ENCODE assay signal across 8 cellular contexts in the genomic region with DNA sequence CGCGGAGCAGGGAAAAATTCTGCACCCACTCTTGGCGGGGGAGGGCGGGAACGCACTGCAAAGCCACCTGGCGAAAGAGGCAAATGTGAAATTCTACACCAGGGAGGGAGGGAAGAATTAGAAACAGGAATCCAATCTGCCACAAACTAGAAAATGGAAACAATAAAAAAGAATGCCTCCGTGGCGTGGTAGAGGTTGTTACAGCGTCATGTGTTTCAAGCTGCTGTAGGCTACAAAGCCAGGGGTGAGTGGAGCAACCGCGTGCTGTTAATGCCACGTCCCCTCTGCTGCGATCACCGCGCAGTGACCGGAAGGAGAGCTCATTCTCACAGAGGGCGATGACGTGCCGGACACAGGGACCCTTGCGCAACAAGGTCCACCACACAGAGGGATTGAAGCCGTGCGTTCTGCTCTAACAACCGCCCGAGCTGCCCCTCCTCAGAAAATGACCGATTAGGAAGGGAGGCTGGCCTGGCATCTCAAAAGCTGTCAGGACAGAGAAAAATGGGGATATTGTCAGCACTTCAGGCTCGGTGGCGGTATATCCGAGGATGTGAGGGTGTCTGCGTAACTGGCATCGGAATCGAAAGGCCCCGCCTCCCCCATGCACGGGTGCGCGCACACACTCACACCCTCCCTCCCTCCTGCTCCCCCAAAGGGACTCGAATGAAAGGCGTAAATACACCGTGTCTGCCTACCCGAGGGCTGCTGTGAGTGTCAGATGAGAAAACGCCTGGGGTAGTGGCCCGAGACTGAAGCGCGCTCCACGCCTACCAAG.
DNase-seq lines count a peak whose midpoint lies in the region; TF ChIP-seq lines count a peak whose summit lies in the region.

No MANE protein-coding gene starts in this region.

- H3K27me3 ChIP-seq in esophagus squamous epithelium (peaks cover 0 to 94% (median 0%) of the 10 kb centered on the region in 4 donors), muscle layer of duodenum (ENCODE audit: low read depth, low read length) (no peaks in the 10 kb centered on the region)

- TF ChIP-seq CTCF in esophagus squamous epithelium (IDR thresholded peaks at IDR 0.05), result no peak

- H3K4me3 ChIP-seq in esophagus squamous epithelium (peak overlapping the region; percentile 19 to 64 (median 50)), muscle layer of duodenum (ENCODE audit: low read depth in 1 of 2, low read length in 2 of 2) (peak overlapping the region; percentile 70 to 71)

- WGBS in esophagus squamous epithelium, 2 donors, result 2% methylated on average over 29 to 44 of the region's 44 CpGs

- no peaks in the 10 kb centered on the region for H3K9me3 Mint-ChIP-seq in activated T-helper 1 cell treated with anti-CD3 and anti-CD28 coated beads, Interleukin-12 subunit alpha, Interleukin-12 subunit beta, Interleukin-2, Interleukin-4 antibody, amounts not matched to agents 30 ng/mL and 10 ng/mL and 1 ng/mL, durations not matched to agents 14 hours and 24 hours and 36 hours

- peak overlapping the region; percentile 66 for H3K27ac Mint-ChIP-seq in activated T-helper 1 cell treated with anti-CD3 and anti-CD28 coated beads, Interleukin-12 subunit alpha, Interleukin-12 subunit beta, Interleukin-2, Interleukin-4 antibody, amounts not matched to agents 30 ng/mL and 10 ng/mL and 1 ng/mL, durations not matched to agents 14 hours and 24 hours and 36 hours

- H3K9me3 ChIP-seq in esophagus squamous epithelium, result no peaks in the 10 kb centered on the region
- no peaks in the 10 kb centered on the region for H3K9me3 ChIP-seq in muscle layer of duodenum (ENCODE audit: control insufficient read depth in 1 of 2, low read length in 2 of 2)

- intact Hi-C loops in activated T-helper 1 cell treated with anti-CD3 and anti-CD28 coated beads, Interleukin-12 subunit alpha, Interleukin-12 subunit beta, Interleukin-2, Interleukin-4 antibody, amounts not matched to agents 30 ng/mL and 10 ng/mL and 1 ng/mL, durations not matched to agents 14 hours and 24 hours and 36 hours (cut with micrococcal nuclease), result loop anchor here (5.0 to 10.0 kb wide), 2 partner anchors 125 to 553 kb away; no protein-coding TSS in a partner anchor
- intact Hi-C loops in esophagus squamous epithelium (cut with DNase I), result no loop called here

- DNase-seq in EH (ENCODE audit: low read depth) (peak; percentile 82), NCI-H524 (lab: John Stamatoyannopoulos, UW) (peak; percentile 90 to 92), esophagus squamous epithelium (lab: John Stamatoyannopoulos, UW) (no peak), NK-92 (lab: John Stamatoyannopoulos, UW; ENCODE audit: unreplicated experiment) (no peak)
- DNase-seq in activated T-helper 1 cell treated with anti-CD3 and anti-CD28 coated beads, Interleukin-12 subunit alpha, Interleukin-12 subunit beta, Interleukin-2, Interleukin-4 antibody, amounts not matched to agents 30 ng/mL and 10 ng/mL and 1 ng/mL, durations not matched to agents 14 hours and 24 hours and 36 hours (ENCODE audit: low spot score), result peak; percentile 38
- DNase-seq in stimulated activated CD8-positive, alpha-beta memory T cell treated with anti-CD3 and anti-CD28 coated beads, Interleukin-7, amount 100 ng/mL, for 4 hours (ENCODE audit: low read depth in 2 of 2), result peak; percentile 55 to 72
- DNase-seq in NK-92 treated with Interleukin-12 subunit alpha and Interleukin-12 subunit beta, amount 100 ng/mL, for 24 hours (lab: John Stamatoyannopoulos, UW), result no peak

- H3K4me3 Mint-ChIP-seq in activated T-helper 1 cell treated with anti-CD3 and anti-CD28 coated beads, Interleukin-12 subunit alpha, Interleukin-12 subunit beta, Interleukin-2, Interleukin-4 antibody, amounts not matched to agents 30 ng/mL and 10 ng/mL and 1 ng/mL, durations not matched to agents 14 hours and 24 hours and 36 hours, result peak overlapping the region; percentile 74

- H3K27ac ChIP-seq in esophagus squamous epithelium, result peak overlapping the region; percentile 46 to 81 (median 74)
- H3K27ac ChIP-seq in muscle layer of duodenum (ENCODE audit: low read length), result peak overlapping the region; percentile 69

- H3K27me3 Mint-ChIP-seq in activated T-helper 1 cell treated with anti-CD3 and anti-CD28 coated beads, Interleukin-12 subunit alpha, Interleukin-12 subunit beta, Interleukin-2, Interleukin-4 antibody, amounts not matched to agents 30 ng/mL and 10 ng/mL and 1 ng/mL, durations not matched to agents 14 hours and 24 hours and 36 hours (ENCODE audit: insufficient read depth), result peaks cover 58% of the 10 kb centered on the region

- peaks cover 12 to 31% (median 15%) of the 10 kb centered on the region in 3 donors for H3K4me1 ChIP-seq in esophagus squamous epithelium
- H3K4me1 ChIP-seq in muscle layer of duodenum (ENCODE audit: control insufficient read depth in 1 of 2, insufficient read depth in 2 of 2, low read length in 2 of 2), result peaks cover 4 to 6% of the 10 kb centered on the region in 2 donors

- peak in 1 of 4 donors; percentile 36 for TF ChIP-seq POLR2A in esophagus squamous epithelium (IDR thresholded peaks at IDR 0.05)

- no peaks in the 10 kb centered on the region for H3K36me3 ChIP-seq in esophagus squamous epithelium
- no peaks in the 10 kb centered on the region for H3K36me3 ChIP-seq in muscle layer of duodenum (ENCODE audit: control insufficient read depth in 1 of 2, insufficient read depth in 2 of 2, low read length in 2 of 2)

- H3K4me1 Mint-ChIP-seq in activated T-helper 1 cell treated with anti-CD3 and anti-CD28 coated beads, Interleukin-12 subunit alpha, Interleukin-12 subunit beta, Interleukin-2, Interleukin-4 antibody, amounts not matched to agents 30 ng/mL and 10 ng/mL and 1 ng/mL, durations not matched to agents 14 hours and 24 hours and 36 hours (ENCODE audit: low read depth), result peaks cover 52% of the 10 kb centered on the region

- peaks cover 4% of the 10 kb centered on the region for H3K36me3 Mint-ChIP-seq in activated T-helper 1 cell treated with anti-CD3 and anti-CD28 coated beads, Interleukin-12 subunit alpha, Interleukin-12 subunit beta, Interleukin-2, Interleukin-4 antibody, amounts not matched to agents 30 ng/mL and 10 ng/mL and 1 ng/mL, durations not matched to agents 14 hours and 24 hours and 36 hours (ENCODE audit: low read depth)

Comparison
In these comparisons a context has a peak if more than half of its experiments do, and no peak if none do; other contexts are left out.
1. DNase-seq: peak in EH (single experiment), NCI-H524 (2 of 2), activated T-helper 1 cell treated with anti-CD3 and anti-CD28 coated beads, Interleukin-12 subunit alpha, Interleukin-12 subunit beta, Interleukin-2, Interleukin-4 antibody, amounts not matched to agents 30 ng/mL and 10 ng/mL and 1 ng/mL, durations not matched to agents 14 hours and 24 hours and 36 hours (single experiment) and stimulated activated CD8-positive, alpha-beta memory T cell treated with anti-CD3 and anti-CD28 coated beads, Interleukin-7, amount 100 ng/mL, for 4 hours (2 of 2); none in esophagus squamous epithelium (single experiment), NK-92 (single experiment) and NK-92 treated with Interleukin-12 subunit alpha and Interleukin-12 subunit beta, amount 100 ng/mL, for 24 hours (single experiment).